ENCODE assay signal across 9 cellular contexts in genomic region chr2:216139884-216140283, GRCh38. TPM values are rescaled to one million over a fixed set of nuclear protein-coding genes. Genes with fewer than 3 reads are reported as not detected.
DNase-seq lines count a peak whose midpoint lies in the region; ATAC-seq and TF ChIP-seq lines count a peak whose summit lies in the region.
"Had no signal": no experiment of that assay in that cellular context is flagged by ENCODE, and none has a peak within 500 bp of the region (broad histone marks: within the 10 kb centered on the region; RNA-seq: fewer than 3 reads in every experiment).

No MANE protein-coding gene starts in this region.

- TF ChIP-seq CTCF in HFFc6 (IDR thresholded peaks at IDR 0.05): peak; percentile 64; the same call in 1 of the 2 replicates
- TF ChIP-seq CTCF in left lung (IDR thresholded peaks at IDR 0.05): peak in 1 of 2 donors; percentile 13
- TF ChIP-seq CTCF in psoas muscle (IDR thresholded peaks at IDR 0.05): no peak

- no peak overlapping the region for H3K27ac Mint-ChIP-seq in HFFc6
- H3K27ac Mint-ChIP-seq in activated T-helper 17 cell treated with anti-CD3 and anti-CD28 coated beads, Interleukin-2, amount 50 U/mL, for 72 hours: peak overlapping the region; percentile 31

- intact Hi-C loops in left lung (cut with DNase I) (no loop called here), psoas muscle (cut with DNase I) (loop anchor here in 1 of 2 donors (5.0 kb wide), 1 partner anchor 603 kb away; no protein-coding TSS in a partner anchor)

- H3K4me3 ChIP-seq in left lung (no peak overlapping the region), psoas muscle (no peak overlapping the region)
- H3K4me3 ChIP-seq: skin epidermis had no signal

- H3K4me3 Mint-ChIP-seq in HFFc6: no peak overlapping the region
- H3K4me3 Mint-ChIP-seq in activated T-helper 17 cell treated with anti-CD3 and anti-CD28 coated beads, Interleukin-2, amount 50 U/mL, for 72 hours: no peak overlapping the region

- H3K27ac ChIP-seq in left lung (no peak overlapping the region), psoas muscle (no peak overlapping the region)
- H3K27ac ChIP-seq: skin epidermis had no signal

- no peaks in the 10 kb centered on the region for H3K9me3 Mint-ChIP-seq in HFFc6
- no peaks in the 10 kb centered on the region for H3K9me3 Mint-ChIP-seq in activated T-helper 17 cell treated with anti-CD3 and anti-CD28 coated beads, Interleukin-2, amount 50 U/mL, for 72 hours

- H3K4me1 Mint-ChIP-seq in HFFc6 (ENCODE audit: low read depth): peaks cover 16% of the 10 kb centered on the region
- peaks cover 15% of the 10 kb centered on the region for H3K4me1 Mint-ChIP-seq in activated T-helper 17 cell treated with anti-CD3 and anti-CD28 coated beads, Interleukin-2, amount 50 U/mL, for 72 hours

- peak; percentile 3 for DNase-seq in COLO668 (lab: John Stamatoyannopoulos, UW; ENCODE audit: unreplicated experiment)
- DNase-seq in HFFc6: no peak
- DNase-seq in left lung: no peak
- DNase-seq in psoas muscle: no peak

- peaks cover 43% of the 10 kb centered on the region for H3K36me3 Mint-ChIP-seq in HFFc6 (ENCODE audit: low read depth)
- no peaks in the 10 kb centered on the region for H3K36me3 Mint-ChIP-seq in activated T-helper 17 cell treated with anti-CD3 and anti-CD28 coated beads, Interleukin-2, amount 50 U/mL, for 72 hours (ENCODE audit: low read depth)

- no peaks in the 10 kb centered on the region; the same call in 1 of the 2 replicates for H3K27me3 Mint-ChIP-seq in HFFc6 (ENCODE audit: insufficient read depth)
- no peaks in the 10 kb centered on the region for H3K27me3 Mint-ChIP-seq in activated T-helper 17 cell treated with anti-CD3 and anti-CD28 coated beads, Interleukin-2, amount 50 U/mL, for 72 hours

- H3K9me3 ChIP-seq in left lung (no peaks in the 10 kb centered on the region), psoas muscle (no peaks in the 10 kb centered on the region)

- H3K4me1 ChIP-seq in left lung (no peaks in the 10 kb centered on the region), psoas muscle (no peaks in the 10 kb centered on the region)

- H3K27me3 ChIP-seq in left lung (no peaks in the 10 kb centered on the region), psoas muscle (ENCODE audit: insufficient read depth in 3 of 3, low read length in 2 of 3) (no peaks in the 10 kb centered on the region)

- H3K36me3 ChIP-seq in left lung: peaks cover 13 to 100% of the 10 kb centered on the region in 2 donors
- peaks cover 21 to 100% of the 10 kb centered on the region in 2 donors for H3K36me3 ChIP-seq in psoas muscle (ENCODE audit: insufficient read depth in 1 of 2, low read depth in 1 of 2)

- ATAC-seq in activated T-helper 17 cell treated with anti-CD3 and anti-CD28 coated beads, Interleukin-2, amount 50 U/mL, for 72 hours (replicated peaks): peak; percentile 46
- ATAC-seq in left lung (peak; percentile 69), GM21515 (IDR thresholded peaks at IDR 0.05; ENCODE audit: unreplicated experiment) (no peak), psoas muscle (no peak), GM19463 (IDR thresholded peaks at IDR 0.05; ENCODE audit: unreplicated experiment) (no peak), HG02571 (IDR thresholded peaks at IDR 0.05; ENCODE audit: unreplicated experiment) (no peak)

RNA-seq across cellular contexts. Expression of gene XRCC5, which starts 30.7 kb away (rescaled TPM):
- 100 to 1,000 TPM; 291 to 372 (median 352) TPM for total RNA-seq in HFFc6 (2021; fragmentation: NEBNext Ultra II Directional; extraction: Animal tissue kit (Norgen Biotek cat#: 25700))
- total RNA-seq in activated T-helper 17 cell treated with anti-CD3 and anti-CD28 coated beads, Interleukin-2, amount 50 U/mL, for 72 hours: 100 to 1,000 TPM; 391 to 617 TPM
- total RNA-seq in left lung: 100 to 1,000 TPM; 212 to 251 TPM
- 100 to 1,000 TPM; 137 to 173 (median 148) TPM for total RNA-seq in psoas muscle
- 100 to 1,000 TPM in 2 of 3 donors, 10 to 100 TPM in 1; 75.3 to 147 (median 125) TPM for polyA plus RNA-seq in psoas muscle

RNA-seq across cellular contexts. Expression of gene TMEM169, which starts 58.2 kb away (rescaled TPM):
- under 1 TPM in 3 of 6 experiments, not detected in 3; 0.09 to 0.25 (median 0.13) TPM for total RNA-seq in HFFc6 (2021; fragmentation: NEBNext Ultra II Directional; extraction: Animal tissue kit (Norgen Biotek cat#: 25700))
- total RNA-seq in activated T-helper 17 cell treated with anti-CD3 and anti-CD28 coated beads, Interleukin-2, amount 50 U/mL, for 72 hours: 1 to 10 TPM; 1.4 to 1.5 TPM
- total RNA-seq in left lung (1 to 10 TPM; 1.5 to 1.8 TPM), psoas muscle (under 1 TPM in 2 of 4 donors, not detected in 2; 0.07 to 0.41 TPM)
- polyA plus RNA-seq in psoas muscle: under 1 TPM; 0.07 to 0.08 (median 0.08) TPM

RNA-seq across cellular contexts. Expression of gene PECR, which starts 58.3 kb away (rescaled TPM):
- 1 to 10 TPM; 4.9 to 7.5 (median 6.4) TPM for total RNA-seq in HFFc6 (2021; fragmentation: NEBNext Ultra II Directional; extraction: Animal tissue kit (Norgen Biotek cat#: 25700))
- total RNA-seq in activated T-helper 17 cell treated with anti-CD3 and anti-CD28 coated beads, Interleukin-2, amount 50 U/mL, for 72 hours: 10 to 100 TPM; 27.7 to 27.8 TPM
- total RNA-seq in left lung (10 to 100 TPM; 13.4 to 17.3 TPM), psoas muscle (1 to 10 TPM; 2.5 to 4.8 (median 3.0) TPM)
- polyA plus RNA-seq in psoas muscle: 1 to 10 TPM; 1.9 to 2.5 (median 2.5) TPM

Comparison
In these comparisons a context has a peak if more than half of its experiments do, and no peak if none do; other contexts are left out.
1. ATAC-seq: peak in activated T-helper 17 cell treated with anti-CD3 and anti-CD28 coated beads, Interleukin-2, amount 50 U/mL, for 72 hours (single experiment) and left lung (single experiment); none in GM21515 (single experiment), psoas muscle (0 of 4), GM19463 (single experiment) and HG02571 (single experiment).